Comparison of ENCODE assay signal across 21 cellular contexts in the genomic region with DNA sequence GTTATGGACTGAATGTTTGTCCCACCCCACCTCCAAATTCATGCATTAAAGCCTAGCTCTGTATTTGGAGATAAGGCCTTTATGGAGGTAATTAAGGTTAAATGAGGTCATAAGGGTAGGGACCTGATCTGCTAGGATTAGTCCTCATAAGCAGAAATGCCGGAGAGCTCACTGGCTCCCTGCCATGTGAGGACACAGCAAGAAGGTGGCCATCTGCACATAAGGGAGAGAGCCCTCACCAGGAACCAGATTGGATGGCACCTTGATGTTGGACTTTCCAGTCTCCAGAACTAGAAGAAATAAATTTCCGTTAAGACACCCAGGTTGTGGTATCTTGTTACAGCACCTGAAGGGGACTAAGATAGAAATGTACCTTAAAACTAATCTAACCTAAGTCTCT.
"Had no signal": no experiment of that assay in that cellular context is flagged by ENCODE, and none has a peak within 500 bp of the region (broad histone marks: within the 10 kb centered on the region; RNA-seq: fewer than 3 reads in every experiment).

No MANE protein-coding gene starts in this region.

- H3K27me3 Mint-ChIP-seq: activated CD4-positive, alpha-beta memory T cell treated with anti-CD3 and anti-CD28 coated beads, Interleukin-2, amount 10 ng/mL, durations not matched to agents 7 days and 5 days; activated CD8-positive, alpha-beta memory T cell treated with anti-CD3 and anti-CD28 coated beads, Interleukin-2, amount 10 ng/mL, durations not matched to agents 7 days and 5 days; activated naive CD8-positive, alpha-beta T cell treated with anti-CD3 and anti-CD28 coated beads, Interleukin-2, amount 10 ng/mL, durations not matched to agents 7 days and 5 days; stimulated activated memory B cell treated with anti-CD40 and anti-IgM and Interleukin-4, amounts not matched to agents 10 μg/mL and 1 μg/mL and 100 μg/mL, for 72 hours had no signal

- H3K9me3 Mint-ChIP-seq: activated naive CD8-positive, alpha-beta T cell treated with anti-CD3 and anti-CD28 coated beads, Interleukin-2, amount 10 ng/mL, durations not matched to agents 7 days and 5 days; WTC11 had no signal

- H3K4me1 Mint-ChIP-seq: activated CD4-positive, alpha-beta memory T cell treated with anti-CD3 and anti-CD28 coated beads, Interleukin-2, amount 10 ng/mL, durations not matched to agents 7 days and 5 days; activated CD8-positive, alpha-beta memory T cell treated with anti-CD3 and anti-CD28 coated beads, Interleukin-2, amount 10 ng/mL, durations not matched to agents 7 days and 5 days; natural killer cell; stimulated activated memory B cell treated with anti-CD40 and anti-IgM and Interleukin-4, amounts not matched to agents 10 μg/mL and 1 μg/mL and 100 μg/mL, for 72 hours; WTC11 had no signal

- H3K27me3 ChIP-seq: brain microvascular endothelial cell, colonic mucosa, sigmoid colon, upper lobe of left lung had no signal

- DNase-seq: activated CD4-positive, alpha-beta memory T cell treated with anti-CD3 and anti-CD28 coated beads, Interleukin-2, amount 10 ng/mL, durations not matched to agents 7 days and 5 days; activated CD4-positive, alpha-beta T cell treated with anti-CD3 and anti-CD28 coated beads for 4 hours; activated CD8-positive, alpha-beta memory T cell treated with anti-CD3 and anti-CD28 coated beads, Interleukin-2, amount 10 ng/mL, durations not matched to agents 7 days and 5 days; activated naive CD4-positive, alpha-beta T cell; activated naive CD8-positive, alpha-beta T cell treated with anti-CD3 and anti-CD28 coated beads, Interleukin-2, amount 10 ng/mL, durations not matched to agents 7 days and 5 days; brain microvascular endothelial cell; central memory CD4-positive, alpha-beta T cell; colonic mucosa; erythroblast; foreskin melanocyte; natural killer cell; nucleus accumbens; posterior cingulate gyrus; sigmoid colon; stimulated activated CD4-positive, alpha-beta T cell treated with anti-CD3 and anti-CD28 coated beads, Interleukin-4, amount 100 ng/mL, for 24 hours; T-helper 2 cell; upper lobe of left lung had no signal

- H3K27ac ChIP-seq: brain microvascular endothelial cell, colonic mucosa, sigmoid colon, thoracic aorta, upper lobe of left lung had no signal

- H3K36me3 ChIP-seq: brain microvascular endothelial cell, colonic mucosa, sigmoid colon, thoracic aorta, upper lobe of left lung had no signal

- H3K4me3 Mint-ChIP-seq: activated CD4-positive, alpha-beta memory T cell treated with anti-CD3 and anti-CD28 coated beads, Interleukin-2, amount 10 ng/mL, durations not matched to agents 7 days and 5 days; activated CD8-positive, alpha-beta memory T cell treated with anti-CD3 and anti-CD28 coated beads, Interleukin-2, amount 10 ng/mL, durations not matched to agents 7 days and 5 days; activated naive CD8-positive, alpha-beta T cell treated with anti-CD3 and anti-CD28 coated beads, Interleukin-2, amount 10 ng/mL, durations not matched to agents 7 days and 5 days; natural killer cell; stimulated activated memory B cell treated with anti-CD40 and anti-IgM and Interleukin-4, amounts not matched to agents 10 μg/mL and 1 μg/mL and 100 μg/mL, for 72 hours; WTC11 had no signal

- H3K36me3 Mint-ChIP-seq: activated CD8-positive, alpha-beta memory T cell treated with anti-CD3 and anti-CD28 coated beads, Interleukin-2, amount 10 ng/mL, durations not matched to agents 7 days and 5 days; activated naive CD8-positive, alpha-beta T cell treated with anti-CD3 and anti-CD28 coated beads, Interleukin-2, amount 10 ng/mL, durations not matched to agents 7 days and 5 days; natural killer cell; stimulated activated memory B cell treated with anti-CD40 and anti-IgM and Interleukin-4, amounts not matched to agents 10 μg/mL and 1 μg/mL and 100 μg/mL, for 72 hours; WTC11 had no signal

- H3K27ac Mint-ChIP-seq: activated CD4-positive, alpha-beta memory T cell treated with anti-CD3 and anti-CD28 coated beads, Interleukin-2, amount 10 ng/mL, durations not matched to agents 7 days and 5 days; activated CD8-positive, alpha-beta memory T cell treated with anti-CD3 and anti-CD28 coated beads, Interleukin-2, amount 10 ng/mL, durations not matched to agents 7 days and 5 days; activated naive CD8-positive, alpha-beta T cell treated with anti-CD3 and anti-CD28 coated beads, Interleukin-2, amount 10 ng/mL, durations not matched to agents 7 days and 5 days; natural killer cell; stimulated activated memory B cell treated with anti-CD40 and anti-IgM and Interleukin-4, amounts not matched to agents 10 μg/mL and 1 μg/mL and 100 μg/mL, for 72 hours; WTC11 had no signal

- H3K4me1 ChIP-seq: colonic mucosa, sigmoid colon, upper lobe of left lung had no signal

- H3K9me3 ChIP-seq: colonic mucosa, sigmoid colon, thoracic aorta, upper lobe of left lung had no signal

- H3K4me3 ChIP-seq: colonic mucosa, lung, sigmoid colon, thoracic aorta, upper lobe of left lung had no signal
